In the genomic region with DNA sequence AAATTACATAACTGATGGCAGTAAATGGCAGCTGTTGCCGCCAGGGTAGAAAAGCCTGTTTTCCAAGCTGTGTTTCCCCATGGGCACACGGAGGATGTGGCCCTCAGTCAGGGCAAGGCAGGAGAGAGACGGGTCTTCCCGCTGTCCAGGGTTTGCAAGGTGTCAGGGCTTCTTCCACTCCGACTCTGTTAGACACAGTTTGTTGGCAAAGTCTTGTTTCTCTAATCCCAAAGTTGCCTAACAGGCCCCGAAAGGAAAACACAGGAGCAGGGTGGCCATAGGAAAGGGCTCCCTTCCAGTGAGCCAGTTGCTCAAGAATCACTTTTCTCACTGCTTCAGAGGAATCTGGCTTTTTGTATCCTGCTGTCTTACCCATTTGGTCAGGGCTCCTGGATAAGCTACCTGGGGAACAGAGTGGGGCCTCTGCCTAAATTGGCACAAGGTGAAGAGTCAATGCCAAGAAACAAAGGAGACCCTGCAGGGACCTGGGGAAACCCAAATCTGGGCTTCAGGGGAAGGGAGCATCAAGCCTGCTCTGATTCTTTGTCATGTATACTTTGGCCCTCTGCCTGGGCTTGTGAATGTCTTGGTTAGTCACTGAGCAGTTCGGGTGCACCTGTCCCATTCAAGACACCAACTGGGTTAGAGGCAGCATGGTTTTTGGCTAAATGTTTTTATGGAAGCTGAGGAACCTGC, we compare ENCODE assay signal across 18 cellular contexts. TPM values are rescaled to one million over a fixed set of nuclear protein-coding genes. Genes with fewer than 3 reads are reported as not detected.
DNase-seq lines count a peak whose midpoint lies in the region; ATAC-seq and TF ChIP-seq lines count a peak whose summit lies in the region.
"Had no signal": no experiment of that assay in that cellular context is flagged by ENCODE, and none has a peak within 500 bp of the region (broad histone marks: within the 10 kb centered on the region; RNA-seq: fewer than 3 reads in every experiment).

No MANE protein-coding gene starts in this region.

- no peak overlapping the region for H3K9ac ChIP-seq in adipocyte (ENCODE audit: low read length)

- H3K9me3 ChIP-seq in adipocyte (ENCODE audit: control insufficient read depth, low read length): no peaks in the 10 kb centered on the region
- no peaks in the 10 kb centered on the region for H3K9me3 ChIP-seq in upper lobe of right lung
- H3K9me3 ChIP-seq: HAP-1, right lobe of liver had no signal

- peaks cover 20% of the 10 kb centered on the region for H3K27me3 ChIP-seq in adipocyte (replicated peaks; ENCODE audit: control insufficient read depth, insufficient read depth, low read length)
- H3K27me3 ChIP-seq in upper lobe of right lung: no peaks in the 10 kb centered on the region
- H3K27me3 ChIP-seq: right lobe of liver had no signal

- peak; percentile 23 for ATAC-seq in upper lobe of right lung
- ATAC-seq in GM18498 (IDR thresholded peaks at IDR 0.05; ENCODE audit: unreplicated experiment): no peak
- ATAC-seq: activated T-helper 17 cell treated with anti-CD3 and anti-CD28 coated beads, Interleukin-2, amount 50 U/mL, for 72 hours; CD8-positive, alpha-beta T cell; Right ventricle myocardium inferior; stimulated activated naive CD8-positive, alpha-beta T cell treated with anti-CD3 and anti-CD28 coated beads, Interleukin-15, Interleukin-2, amounts not matched to agents 100 U/mL and 50 U/mL, for 24 hours had no signal

- H3K4me1 ChIP-seq in adipocyte (ENCODE audit: control insufficient read depth, insufficient read depth, low read length) (peaks cover 44% of the 10 kb centered on the region), upper lobe of right lung (no peaks in the 10 kb centered on the region)
- H3K4me1 ChIP-seq: right lobe of liver had no signal

- no peak for TF ChIP-seq CTCF in upper lobe of right lung (IDR thresholded peaks at IDR 0.05)

- H3K36me3 ChIP-seq in adipocyte (ENCODE audit: control insufficient read depth, insufficient read depth, low read length, severe bottlenecking) (no peaks in the 10 kb centered on the region), upper lobe of right lung (no peaks in the 10 kb centered on the region)
- H3K36me3 ChIP-seq: HAP-1, right lobe of liver had no signal

- DNase-seq in HT-29 (ENCODE audit: low spot score) (peak; percentile 78), adipocyte (ENCODE audit: low read depth) (peak; percentile 41), hepatic stellate cell (ENCODE audit: low spot score) (peak; percentile 21), upper lobe of right lung (no peak), AG08396 (ENCODE audit: low spot score) (no peak), globus pallidus (ENCODE audit: low spot score) (no peak)
- DNase-seq: activated CD4-positive, alpha-beta T cell treated with anti-CD3 and anti-CD28 coated beads, Interleukin-2, amount 50 U/mL, for 48 hours; CD8-positive, alpha-beta T cell; left cardiac atrium; NCI-H1417 treated with DMSO at 0.1 percent for 48 hours; right lobe of liver; stimulated activated naive CD8-positive, alpha-beta T cell treated with anti-CD3 and anti-CD28 coated beads, Interleukin-15, Interleukin-2, amounts not matched to agents 100 U/mL and 50 U/mL, for 24 hours; T1000 had no signal

- intact Hi-C loops in upper lobe of right lung (cut with DNase I): no loop called here

- H3K4me3 ChIP-seq in adipocyte (ENCODE audit: low read length) (no peak overlapping the region), upper lobe of right lung (no peak overlapping the region)
- H3K4me3 ChIP-seq: HAP-1, right lobe of liver had no signal

- H3K27ac ChIP-seq in upper lobe of right lung: no peak overlapping the region
- H3K27ac ChIP-seq: right lobe of liver had no signal

RNA-seq across cellular contexts. Expression of a gene that starts 29.0 kb away (rescaled TPM):
- 0.61 TPM in 1 of 2 replicates, not detected in the other for total RNA-seq in HT-29 (2014; rRNA removed; shearing (Covaris generic))
- total RNA-seq in upper lobe of right lung: 150 TPM
- total RNA-seq: activated T-helper 17 cell treated with anti-CD3 and anti-CD28 coated beads, Interleukin-2, amount 50 U/mL, for 72 hours; CD8-positive, alpha-beta T cell; HT1080; left cardiac atrium; Right ventricle myocardium inferior had no signal

RNA-seq across cellular contexts. Expression of a gene that starts 44.5 kb away (rescaled TPM):
- total RNA-seq in HT-29 (2014; rRNA removed; shearing (Covaris generic)): 88.7 and 91.3 TPM in 2 replicates
- 3.9 TPM for total RNA-seq in upper lobe of right lung
- total RNA-seq: HT1080 had no signal

RNA-seq across cellular contexts. Expression of a gene that starts 56.6 kb away (rescaled TPM):
- total RNA-seq in HT-29 (2014; rRNA removed; shearing (Covaris generic)): 29.4 and 39.6 TPM in 2 replicates
- 13.1 TPM for total RNA-seq in upper lobe of right lung
- total RNA-seq: HT1080 had no signal

Comparison
In these comparisons a context has a peak if more than half of its experiments do, and no peak if none do; other contexts are left out.
1. DNase-seq: peak in HT-29 (single experiment), adipocyte (single experiment) and hepatic stellate cell (single experiment); none in upper lobe of right lung (single experiment), AG08396 (single experiment) and globus pallidus (single experiment).
2. RNA of a gene that starts 29.0 kb away (total RNA-seq): 150 TPM in upper lobe of right lung (single experiment); 0.61 TPM in HT-29; every median in the first group is over 10 times any median in the second.
3. RNA of a gene that starts 44.5 kb away (total RNA-seq): 88.7 to 91.3 TPM in HT-29; 3.9 TPM in upper lobe of right lung (single experiment); every median in the first group is over 10 times any median in the second.